Comparison of ENCODE assay signal across 1 cellular context in the genomic region with DNA sequence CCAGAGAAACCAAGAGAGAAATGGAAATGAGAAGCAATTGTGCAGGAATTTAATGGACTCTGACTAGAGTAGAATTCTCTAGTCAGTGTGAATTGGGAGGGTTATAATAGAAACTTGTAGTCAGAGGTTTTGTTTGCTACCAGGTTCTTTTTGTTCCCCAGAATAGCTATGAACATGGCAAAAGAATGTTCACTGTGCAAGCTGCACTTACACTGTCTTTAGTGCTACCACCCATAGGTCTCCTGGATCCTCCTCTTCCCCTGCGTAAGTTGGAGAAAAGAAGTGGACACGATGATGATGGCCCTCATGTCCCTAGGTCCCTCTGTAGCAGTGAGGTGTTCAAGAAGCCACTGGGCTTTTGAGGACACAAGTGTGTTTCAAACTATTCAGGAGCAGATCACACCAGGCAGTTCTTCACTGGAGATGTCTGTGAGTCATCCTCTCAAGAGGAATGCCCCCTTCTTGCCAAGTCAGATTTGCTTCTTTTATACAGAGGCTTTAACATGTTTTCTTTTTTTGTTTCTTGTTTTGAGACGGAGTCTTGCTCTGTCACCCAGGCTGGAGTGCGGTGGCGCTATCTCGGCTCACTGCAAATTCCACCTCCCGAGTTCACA.
TF ChIP-seq lines count a peak whose summit lies in the region.

No MANE protein-coding gene starts in this region.

TF ChIP-seq in SK-N-SH treated with all-trans-retinoic acid at 6 μM for 48 hours, 23 proteins besides CTCF, POLR2A, EP300 and RAD21 (continued from another document):
- TF ChIP-seq, protein P1, sequence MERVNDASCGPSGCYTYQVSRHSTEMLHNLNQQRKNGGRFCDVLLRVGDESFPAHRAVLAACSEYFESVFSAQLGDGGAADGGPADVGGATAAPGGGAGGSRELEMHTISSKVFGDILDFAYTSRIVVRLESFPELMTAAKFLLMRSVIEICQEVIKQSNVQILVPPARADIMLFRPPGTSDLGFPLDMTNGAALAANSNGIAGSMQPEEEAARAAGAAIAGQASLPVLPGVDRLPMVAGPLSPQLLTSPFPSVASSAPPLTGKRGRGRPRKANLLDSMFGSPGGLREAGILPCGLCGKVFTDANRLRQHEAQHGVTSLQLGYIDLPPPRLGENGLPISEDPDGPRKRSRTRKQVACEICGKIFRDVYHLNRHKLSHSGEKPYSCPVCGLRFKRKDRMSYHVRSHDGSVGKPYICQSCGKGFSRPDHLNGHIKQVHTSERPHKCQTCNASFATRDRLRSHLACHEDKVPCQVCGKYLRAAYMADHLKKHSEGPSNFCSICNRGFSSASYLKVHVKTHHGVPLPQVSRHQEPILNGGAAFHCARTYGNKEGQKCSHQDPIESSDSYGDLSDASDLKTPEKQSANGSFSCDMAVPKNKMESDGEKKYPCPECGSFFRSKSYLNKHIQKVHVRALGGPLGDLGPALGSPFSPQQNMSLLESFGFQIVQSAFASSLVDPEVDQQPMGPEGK (CRISPR knock-in tag; IDR thresholded peaks at IDR 0.05; ENCODE audit: borderline replicate concordance), result no peak
- TF ChIP-seq ARNTL (CRISPR knock-in tag; IDR thresholded peaks at IDR 0.05; ENCODE audit: borderline replicate concordance, low read depth), result no peak
- TF ChIP-seq, protein P2, sequence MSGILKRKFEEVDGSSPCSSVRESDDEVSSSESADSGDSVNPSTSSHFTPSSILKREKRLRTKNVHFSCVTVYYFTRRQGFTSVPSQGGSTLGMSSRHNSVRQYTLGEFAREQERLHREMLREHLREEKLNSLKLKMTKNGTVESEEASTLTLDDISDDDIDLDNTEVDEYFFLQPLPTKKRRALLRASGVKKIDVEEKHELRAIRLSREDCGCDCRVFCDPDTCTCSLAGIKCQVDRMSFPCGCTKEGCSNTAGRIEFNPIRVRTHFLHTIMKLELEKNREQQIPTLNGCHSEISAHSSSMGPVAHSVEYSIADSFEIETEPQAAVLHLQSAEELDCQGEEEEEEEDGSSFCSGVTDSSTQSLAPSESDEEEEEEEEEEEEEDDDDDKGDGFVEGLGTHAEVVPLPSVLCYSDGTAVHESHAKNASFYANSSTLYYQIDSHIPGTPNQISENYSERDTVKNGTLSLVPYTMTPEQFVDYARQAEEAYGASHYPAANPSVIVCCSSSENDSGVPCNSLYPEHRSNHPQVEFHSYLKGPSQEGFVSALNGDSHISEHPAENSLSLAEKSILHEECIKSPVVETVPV (CRISPR knock-in tag; IDR thresholded peaks at IDR 0.05), result no peak
- TF ChIP-seq, protein P3, sequence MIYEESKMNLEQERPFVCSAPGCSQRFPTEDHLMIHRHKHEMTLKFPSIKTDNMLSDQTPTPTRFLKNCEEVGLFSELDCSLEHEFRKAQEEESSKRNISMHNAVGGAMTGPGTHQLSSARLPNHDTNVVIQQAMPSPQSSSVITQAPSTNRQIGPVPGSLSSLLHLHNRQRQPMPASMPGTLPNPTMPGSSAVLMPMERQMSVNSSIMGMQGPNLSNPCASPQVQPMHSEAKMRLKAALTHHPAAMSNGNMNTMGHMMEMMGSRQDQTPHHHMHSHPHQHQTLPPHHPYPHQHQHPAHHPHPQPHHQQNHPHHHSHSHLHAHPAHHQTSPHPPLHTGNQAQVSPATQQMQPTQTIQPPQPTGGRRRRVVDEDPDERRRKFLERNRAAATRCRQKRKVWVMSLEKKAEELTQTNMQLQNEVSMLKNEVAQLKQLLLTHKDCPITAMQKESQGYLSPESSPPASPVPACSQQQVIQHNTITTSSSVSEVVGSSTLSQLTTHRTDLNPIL (CRISPR knock-in tag; IDR thresholded peaks at IDR 0.05; ENCODE audit: low read depth), result no peak
- TF ChIP-seq, protein P4, sequence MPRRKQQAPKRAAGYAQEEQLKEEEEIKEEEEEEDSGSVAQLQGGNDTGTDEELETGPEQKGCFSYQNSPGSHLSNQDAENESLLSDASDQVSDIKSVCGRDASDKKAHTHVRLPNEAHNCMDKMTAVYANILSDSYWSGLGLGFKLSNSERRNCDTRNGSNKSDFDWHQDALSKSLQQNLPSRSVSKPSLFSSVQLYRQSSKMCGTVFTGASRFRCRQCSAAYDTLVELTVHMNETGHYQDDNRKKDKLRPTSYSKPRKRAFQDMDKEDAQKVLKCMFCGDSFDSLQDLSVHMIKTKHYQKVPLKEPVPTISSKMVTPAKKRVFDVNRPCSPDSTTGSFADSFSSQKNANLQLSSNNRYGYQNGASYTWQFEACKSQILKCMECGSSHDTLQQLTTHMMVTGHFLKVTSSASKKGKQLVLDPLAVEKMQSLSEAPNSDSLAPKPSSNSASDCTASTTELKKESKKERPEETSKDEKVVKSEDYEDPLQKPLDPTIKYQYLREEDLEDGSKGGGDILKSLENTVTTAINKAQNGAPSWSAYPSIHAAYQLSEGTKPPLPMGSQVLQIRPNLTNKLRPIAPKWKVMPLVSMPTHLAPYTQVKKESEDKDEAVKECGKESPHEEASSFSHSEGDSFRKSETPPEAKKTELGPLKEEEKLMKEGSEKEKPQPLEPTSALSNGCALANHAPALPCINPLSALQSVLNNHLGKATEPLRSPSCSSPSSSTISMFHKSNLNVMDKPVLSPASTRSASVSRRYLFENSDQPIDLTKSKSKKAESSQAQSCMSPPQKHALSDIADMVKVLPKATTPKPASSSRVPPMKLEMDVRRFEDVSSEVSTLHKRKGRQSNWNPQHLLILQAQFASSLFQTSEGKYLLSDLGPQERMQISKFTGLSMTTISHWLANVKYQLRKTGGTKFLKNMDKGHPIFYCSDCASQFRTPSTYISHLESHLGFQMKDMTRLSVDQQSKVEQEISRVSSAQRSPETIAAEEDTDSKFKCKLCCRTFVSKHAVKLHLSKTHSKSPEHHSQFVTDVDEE (CRISPR knock-in tag; IDR thresholded peaks at IDR 0.05), result no peak
- TF ChIP-seq ZNF8 (CRISPR knock-in tag; IDR thresholded peaks at IDR 0.05), result no peak
- TF ChIP-seq TCF4 (CRISPR knock-in tag; IDR thresholded peaks at IDR 0.05; ENCODE audit: borderline replicate concordance), result no peak
